Comparison of ENCODE assay signal across 8 cellular contexts in genomic region chr16:58236231-58236690, GRCh38. TPM values are rescaled to one million over a fixed set of nuclear protein-coding genes. Genes with fewer than 3 reads are reported as not detected.
DNase-seq lines count a peak whose midpoint lies in the region; ATAC-seq and TF ChIP-seq lines count a peak whose summit lies in the region.

No MANE protein-coding gene starts in this region.

- peaks cover 10 to 45% of the 10 kb centered on the region in 2 donors for H3K27me3 Mint-ChIP-seq in CD8-positive, alpha-beta memory T cell

- H3K27me3 ChIP-seq in CD8-positive, alpha-beta memory T cell (ENCODE audit: insufficient read depth, low read length, poor library complexity, severe bottlenecking), result no peaks in the 10 kb centered on the region
- H3K27me3 ChIP-seq in esophagus muscularis mucosa (peaks cover 0 to 15% (median 0%) of the 10 kb centered on the region in 4 donors), muscle layer of duodenum (ENCODE audit: low read depth, low read length) (peaks cover 6% of the 10 kb centered on the region)

- H3K36me3 Mint-ChIP-seq in CD8-positive, alpha-beta memory T cell, result no peaks in the 10 kb centered on the region

- DNase-seq in CD8-positive, alpha-beta memory T cell, result peak; percentile 24 to 69 (median 41)
- peak; percentile 13 for DNase-seq in NOMO-1 treated with dmso at 0.1 percent for 144 hours (lab: John Stamatoyannopoulos, UW; ENCODE audit: unreplicated experiment)
- DNase-seq in activated T-cell treated with anti-CD3 and anti-CD28 coated beads for 24 hours (ENCODE audit: low read depth), result peak; percentile 59
- DNase-seq in esophagus muscularis mucosa (ENCODE audit: extremely low spot score), result no peak
- DNase-seq in stimulated activated CD8-positive, alpha-beta memory T cell treated with anti-CD3 and anti-CD28 coated beads, Interleukin-7, amount 100 ng/mL, for 48 hours (ENCODE audit: extremely low read depth in 1 of 2, low read depth in 1 of 2), result peak; percentile 22 to 55

- H3K4me1 Mint-ChIP-seq in CD8-positive, alpha-beta memory T cell, result peaks cover 6 to 12% (median 12%) of the 10 kb centered on the region in 3 donors

- H3K4me3 ChIP-seq in CD8-positive, alpha-beta memory T cell (ENCODE audit: low read length), result peak overlapping the region; percentile 64
- H3K4me3 ChIP-seq in esophagus muscularis mucosa (peak overlapping the region; percentile 39 to 60 (median 44)), muscle layer of duodenum (ENCODE audit: low read depth in 1 of 2, low read length in 2 of 2) (peak overlapping the region; percentile 49 to 69)

- WGBS in esophagus muscularis mucosa, result 1% methylated on average over 13 of the region's 13 CpGs

- no peaks in the 10 kb centered on the region for H3K36me3 ChIP-seq in CD8-positive, alpha-beta memory T cell (ENCODE audit: insufficient read depth, low read length)
- H3K36me3 ChIP-seq in esophagus muscularis mucosa, result no peaks in the 10 kb centered on the region
- no peaks in the 10 kb centered on the region for H3K36me3 ChIP-seq in muscle layer of duodenum (ENCODE audit: control insufficient read depth in 1 of 2, insufficient read depth in 2 of 2, low read length in 2 of 2)

- CTCF ChIA-PET in CD8-positive, alpha-beta memory T cell (lab: Charles Lee), result no interaction called here

- no peak for TF ChIP-seq POLR2A in esophagus muscularis mucosa (IDR thresholded peaks at IDR 0.05; ENCODE audit: low read depth)

- no peak overlapping the region for H3K27ac Mint-ChIP-seq in CD8-positive, alpha-beta memory T cell

- no peak overlapping the region for H3K27ac ChIP-seq in CD8-positive, alpha-beta memory T cell (ENCODE audit: low read depth, low read length)
- no peak overlapping the region for H3K27ac ChIP-seq in esophagus muscularis mucosa (replicated peaks in 1 of 4)
- H3K27ac ChIP-seq in muscle layer of duodenum (ENCODE audit: low read length), result no peak overlapping the region

- no peaks in the 10 kb centered on the region for H3K9me3 Mint-ChIP-seq in CD8-positive, alpha-beta memory T cell

- peak; percentile 96 for ATAC-seq in GM19397 (IDR thresholded peaks at IDR 0.05; ENCODE audit: unreplicated experiment)
- peak; percentile 97 for ATAC-seq in HG03571 (IDR thresholded peaks at IDR 0.05; ENCODE audit: unreplicated experiment)

- no peaks in the 10 kb centered on the region for H3K9me3 ChIP-seq in CD8-positive, alpha-beta memory T cell (ENCODE audit: low read length)
- H3K9me3 ChIP-seq in esophagus muscularis mucosa (no peaks in the 10 kb centered on the region), muscle layer of duodenum (ENCODE audit: control insufficient read depth in 1 of 2, low read length in 2 of 2) (no peaks in the 10 kb centered on the region)

- no peak for TF ChIP-seq EP300 in esophagus muscularis mucosa (IDR thresholded peaks at IDR 0.05)

- POLR2A ChIA-PET in CD8-positive, alpha-beta memory T cell (lab: Charles Lee), result no interaction called here

- intact Hi-C loops in esophagus muscularis mucosa (cut with DNase I), result no loop called here

- H3K4me3 Mint-ChIP-seq in CD8-positive, alpha-beta memory T cell, result peak overlapping the region; percentile 77 to 91 (median 83)

- no peak for TF ChIP-seq CTCF in esophagus muscularis mucosa (IDR thresholded peaks at IDR 0.05)

- H3K4me1 ChIP-seq in CD8-positive, alpha-beta memory T cell (ENCODE audit: insufficient read depth, low read length), result peaks cover 6% of the 10 kb centered on the region
- peaks cover 0 to 9% (median 8%) of the 10 kb centered on the region in 4 donors for H3K4me1 ChIP-seq in esophagus muscularis mucosa
- peaks cover 0 to 5% of the 10 kb centered on the region in 2 donors for H3K4me1 ChIP-seq in muscle layer of duodenum (ENCODE audit: control insufficient read depth in 1 of 2, insufficient read depth in 2 of 2, low read length in 2 of 2)

RNA-seq across cellular contexts. Expression of gene CSNK2A2, which starts 38.4 kb away (rescaled TPM):
- 10 to 100 TPM; 99.1 to 99.9 TPM for total RNA-seq in CD8-positive, alpha-beta memory T cell
- 11.1 TPM for polyA plus RNA-seq in CD8-positive, alpha-beta memory T cell
- total RNA-seq in esophagus muscularis mucosa, result 10 to 100 TPM; 37.1 to 56.5 (median 42.7) TPM

RNA-seq across cellular contexts. Expression of gene PRSS54, which starts 58.6 kb away (rescaled TPM):
- not detected for total RNA-seq in CD8-positive, alpha-beta memory T cell
- polyA plus RNA-seq in CD8-positive, alpha-beta memory T cell, result not detected
- total RNA-seq in esophagus muscularis mucosa, result not detected
